Comparison of ENCODE assay signal across 8 cellular contexts in genomic region chr21:29300547-29301138, GRCh38. TPM values are rescaled to one million over a fixed set of nuclear protein-coding genes. Genes with fewer than 3 reads are reported as not detected.
DNase-seq lines count a peak whose midpoint lies in the region; ATAC-seq, FAIRE-seq and TF ChIP-seq lines count a peak whose summit lies in the region.

No MANE protein-coding gene starts in this region.

- H3K9me3 ChIP-seq in cardiac muscle cell (ENCODE audit: low read depth) = no peaks in the 10 kb centered on the region
- no peaks in the 10 kb centered on the region for H3K9me3 ChIP-seq in RWPE2 (ENCODE audit: severe bottlenecking)
- no peaks in the 10 kb centered on the region for H3K9me3 ChIP-seq in gastroesophageal sphincter

- H3K27me3 Mint-ChIP-seq in stimulated activated memory B cell treated with anti-CD40 and anti-IgM and Interleukin-4, amounts not matched to agents 10 μg/mL and 1 μg/mL and 100 μg/mL, for 72 hours = no peaks in the 10 kb centered on the region

- DNase-seq in cardiac muscle cell (ENCODE audit: low read depth in 1 of 2, low spot score in 1 of 2) (no peak), left cardiac atrium (no peak), RWPE2 (ENCODE audit: low spot score) (no peak), NCI-H2196 (lab: John Stamatoyannopoulos, UW; ENCODE audit: unreplicated experiment) (no peak), RCC 7860 (ENCODE audit: low spot score) (no peak)

- 57 to 76% methylated on average over 6 of the region's 6 CpGs for WGBS in gastroesophageal sphincter (ENCODE audit: low coverage in 1 of 2), 2 donors

- peak overlapping the region; percentile 98 for H3K27ac ChIP-seq in cardiac muscle cell
- peak overlapping the region; percentile 88 for H3K27ac ChIP-seq in RWPE2 (ENCODE audit: poor library complexity, severe bottlenecking)
- peak overlapping the region in 3 of 4 donors; percentile 95 to 98 (median 96) for H3K27ac ChIP-seq in gastroesophageal sphincter

- peak overlapping the region; percentile 69 for H3K4me3 ChIP-seq in cardiac muscle cell
- peak overlapping the region; percentile 68 for H3K4me3 ChIP-seq in RWPE2 (ENCODE audit: severe bottlenecking)
- peak overlapping the region; percentile 67 to 95 for H3K4me3 ChIP-seq in gastroesophageal sphincter

- FAIRE-seq in RCC 7860 (lab: Jason Lieb, UNC) = no peak

- H3K36me3 ChIP-seq in cardiac muscle cell (no peaks in the 10 kb centered on the region), RWPE2 (ENCODE audit: low read depth) (peaks cover 17% of the 10 kb centered on the region), gastroesophageal sphincter (no peaks in the 10 kb centered on the region)

- H3K27ac Mint-ChIP-seq in stimulated activated memory B cell treated with anti-CD40 and anti-IgM and Interleukin-4, amounts not matched to agents 10 μg/mL and 1 μg/mL and 100 μg/mL, for 72 hours = peak overlapping the region; percentile 96

- peak overlapping the region; percentile 96 for H3K4me3 Mint-ChIP-seq in stimulated activated memory B cell treated with anti-CD40 and anti-IgM and Interleukin-4, amounts not matched to agents 10 μg/mL and 1 μg/mL and 100 μg/mL, for 72 hours

- intact Hi-C loops in left cardiac atrium (cut with DNase I) = loop anchor here in 1 of 2 donors (5.0 kb wide), 1 partner anchor 223 kb away; no protein-coding TSS in a partner anchor

- peaks cover under 1% of the 10 kb centered on the region for H3K36me3 Mint-ChIP-seq in stimulated activated memory B cell treated with anti-CD40 and anti-IgM and Interleukin-4, amounts not matched to agents 10 μg/mL and 1 μg/mL and 100 μg/mL, for 72 hours

- no peak for TF ChIP-seq POLR2A in gastroesophageal sphincter (IDR thresholded peaks at IDR 0.05)

- TF ChIP-seq CTCF in cardiac muscle cell (IDR thresholded peaks at IDR 0.05; ENCODE audit: low read depth, low read length) = no peak
- no peak for TF ChIP-seq CTCF in RWPE2 (IDR thresholded peaks at IDR 0.05; ENCODE audit: poor library complexity, severe bottlenecking)
- no peak for TF ChIP-seq CTCF in gastroesophageal sphincter (IDR thresholded peaks at IDR 0.05)

- H3K4me1 ChIP-seq in cardiac muscle cell (ENCODE audit: low read depth) (peaks cover 38% of the 10 kb centered on the region), RWPE2 (ENCODE audit: insufficient read depth, poor library complexity, severe bottlenecking) (peaks cover 42% of the 10 kb centered on the region), gastroesophageal sphincter (peaks cover 14 to 69% (median 26%) of the 10 kb centered on the region in 3 donors)

- peaks cover 68% of the 10 kb centered on the region for H3K4me1 Mint-ChIP-seq in stimulated activated memory B cell treated with anti-CD40 and anti-IgM and Interleukin-4, amounts not matched to agents 10 μg/mL and 1 μg/mL and 100 μg/mL, for 72 hours

- H3K27me3 ChIP-seq in cardiac muscle cell (no peaks in the 10 kb centered on the region), RWPE2 (ENCODE audit: insufficient read depth, poor library complexity, severe bottlenecking) (no peaks in the 10 kb centered on the region), gastroesophageal sphincter (no peaks in the 10 kb centered on the region)

- TF ChIP-seq EP300 in gastroesophageal sphincter (IDR thresholded peaks at IDR 0.05) = no peak

- ATAC-seq in left cardiac atrium (no peak), HG02885 (IDR thresholded peaks at IDR 0.05; ENCODE audit: poor library complexity, unreplicated experiment) (peak; percentile 68), RWPE2 (ENCODE audit: low read depth) (no peak), gastroesophageal sphincter (no peak)
- peak; percentile 82 for ATAC-seq in stimulated activated memory B cell treated with anti-CD40 and anti-IgM and Interleukin-4, amounts not matched to agents 10 μg/mL and 1 μg/mL and 100 μg/mL, for 72 hours

- H3K9me3 Mint-ChIP-seq in stimulated activated memory B cell treated with anti-CD40 and anti-IgM and Interleukin-4, amounts not matched to agents 10 μg/mL and 1 μg/mL and 100 μg/mL, for 72 hours = no peaks in the 10 kb centered on the region

RNA-seq across cellular contexts. Expression of gene BACH1, which starts 1.9 kb away (rescaled TPM):
- total RNA-seq in cardiac muscle cell (25.2 and 32.3 TPM in 2 replicates), left cardiac atrium (10 to 100 TPM; 35.3 to 59.3 TPM), gastroesophageal sphincter (10 to 100 TPM; 43.6 to 60.9 (median 52.3) TPM)
- polyA plus RNA-seq in cardiac muscle cell = 17.2 and 24.2 TPM in 2 replicates

Comparison
In these comparisons a context has a peak if more than half of its experiments do, and no peak if none do; other contexts are left out.
1. ATAC-seq: peak in HG02885 (single experiment) and stimulated activated memory B cell treated with anti-CD40 and anti-IgM and Interleukin-4, amounts not matched to agents 10 μg/mL and 1 μg/mL and 100 μg/mL, for 72 hours (single experiment); none in left cardiac atrium (0 of 2), RWPE2 (single experiment) and gastroesophageal sphincter (single experiment).
2. Peak in every context shown above with its lines, with median percentiles within 50 percentile points of each other: H3K27ac ChIP-seq and H3K4me3 ChIP-seq.